15 cellular contexts compared by ENCODE assay signal in the genomic region with DNA sequence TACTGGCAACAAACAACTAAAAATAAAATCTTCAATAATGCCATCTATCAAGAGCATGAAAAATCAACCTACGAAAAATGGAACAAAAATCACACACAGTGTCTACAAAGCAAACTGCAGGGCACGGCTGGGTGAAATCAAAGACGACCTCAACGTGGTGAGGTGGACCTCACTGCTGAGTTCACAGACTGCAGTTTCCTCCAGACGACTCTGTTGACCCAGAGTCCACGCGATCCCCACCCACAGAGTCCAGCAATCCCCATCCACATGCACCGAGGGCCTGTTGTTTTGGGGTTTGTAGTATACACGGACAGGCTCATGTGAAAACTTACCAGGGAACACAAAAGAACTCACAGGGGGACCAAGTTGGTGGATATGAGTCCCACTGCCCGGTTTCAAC.
"Had no signal": no experiment of that assay in that cellular context is flagged by ENCODE, and none has a peak within 500 bp of the region (broad histone marks: within the 10 kb centered on the region; RNA-seq: fewer than 3 reads in every experiment).

No MANE protein-coding gene starts in this region.

- H3K9ac ChIP-seq: parathyroid adenoma had no signal

- H2AFZ ChIP-seq: parathyroid adenoma had no signal

- H3K27me3 ChIP-seq: dorsolateral prefrontal cortex, foreskin keratinocyte, neutrophil had no signal

- H3K9me3 Mint-ChIP-seq: activated CD4-positive, alpha-beta T cell treated with anti-CD3 and anti-CD28 coated beads, Interleukin-2, amount 10 ng/mL, durations not matched to agents 24 days and 14 days; activated CD8-positive, alpha-beta T cell treated with anti-CD3 and anti-CD28 coated beads for 36 hours; activated T-cell treated with anti-CD3 and anti-CD28 coated beads, Interleukin-2, amount 50 U/mL, for 72 hours; stimulated activated naive CD8-positive, alpha-beta T cell treated with anti-CD3 and anti-CD28 coated beads, Interleukin-15, amount 100 ng/mL, for 72 hours; T-cell; type B pancreatic cell had no signal

- H3K27ac ChIP-seq: foreskin keratinocyte, neutrophil, parathyroid adenoma had no signal

- H3K27ac Mint-ChIP-seq: activated CD4-positive, alpha-beta T cell treated with anti-CD3 and anti-CD28 coated beads, Interleukin-2, amount 10 ng/mL, durations not matched to agents 24 days and 14 days; activated CD8-positive, alpha-beta T cell treated with anti-CD3 and anti-CD28 coated beads for 36 hours; activated T-cell treated with anti-CD3 and anti-CD28 coated beads, Interleukin-2, amount 50 U/mL, for 72 hours; T-cell; type B pancreatic cell had no signal

- DNase-seq: activated CD4-positive, alpha-beta T cell treated with anti-CD3 and anti-CD28 coated beads, Interleukin-2, amount 10 ng/mL, durations not matched to agents 24 days and 14 days; activated CD8-positive, alpha-beta T cell treated with anti-CD3 and anti-CD28 coated beads for 36 hours; activated effector memory CD4-positive, alpha-beta T cell treated with anti-CD3 and anti-CD28 coated beads, Interleukin-2, amount 50 U/mL, for 16 hours; activated naive CD4-positive, alpha-beta T cell treated with anti-CD3 and anti-CD28 coated beads, Interleukin-2, amount 50 U/mL, for 16 hours; activated T-cell treated with anti-CD3 and anti-CD28 coated beads, Interleukin-2, amount 50 U/mL, for 72 hours; foreskin keratinocyte; glutamatergic neuron; SIG-M5; stimulated activated naive CD8-positive, alpha-beta T cell treated with anti-CD3 and anti-CD28 coated beads, Interleukin-15, amount 100 ng/mL, for 72 hours; T-cell; T-helper 9 cell had no signal

- H3K9me3 ChIP-seq: neutrophil had no signal

- H3K4me3 Mint-ChIP-seq: activated CD4-positive, alpha-beta T cell treated with anti-CD3 and anti-CD28 coated beads, Interleukin-2, amount 10 ng/mL, durations not matched to agents 24 days and 14 days; activated CD8-positive, alpha-beta T cell treated with anti-CD3 and anti-CD28 coated beads for 36 hours; activated T-cell treated with anti-CD3 and anti-CD28 coated beads, Interleukin-2, amount 50 U/mL, for 72 hours; stimulated activated naive CD8-positive, alpha-beta T cell treated with anti-CD3 and anti-CD28 coated beads, Interleukin-15, amount 100 ng/mL, for 72 hours; T-cell; type B pancreatic cell had no signal

- H3K4me1 ChIP-seq: foreskin keratinocyte, parathyroid adenoma had no signal

- H3K27me3 Mint-ChIP-seq: activated CD4-positive, alpha-beta T cell treated with anti-CD3 and anti-CD28 coated beads, Interleukin-2, amount 10 ng/mL, durations not matched to agents 24 days and 14 days; activated CD8-positive, alpha-beta T cell treated with anti-CD3 and anti-CD28 coated beads for 36 hours; stimulated activated naive CD8-positive, alpha-beta T cell treated with anti-CD3 and anti-CD28 coated beads, Interleukin-15, amount 100 ng/mL, for 72 hours; T-cell; type B pancreatic cell had no signal
